Comparison of ENCODE assay signal across 9 cellular contexts in the genomic region with DNA sequence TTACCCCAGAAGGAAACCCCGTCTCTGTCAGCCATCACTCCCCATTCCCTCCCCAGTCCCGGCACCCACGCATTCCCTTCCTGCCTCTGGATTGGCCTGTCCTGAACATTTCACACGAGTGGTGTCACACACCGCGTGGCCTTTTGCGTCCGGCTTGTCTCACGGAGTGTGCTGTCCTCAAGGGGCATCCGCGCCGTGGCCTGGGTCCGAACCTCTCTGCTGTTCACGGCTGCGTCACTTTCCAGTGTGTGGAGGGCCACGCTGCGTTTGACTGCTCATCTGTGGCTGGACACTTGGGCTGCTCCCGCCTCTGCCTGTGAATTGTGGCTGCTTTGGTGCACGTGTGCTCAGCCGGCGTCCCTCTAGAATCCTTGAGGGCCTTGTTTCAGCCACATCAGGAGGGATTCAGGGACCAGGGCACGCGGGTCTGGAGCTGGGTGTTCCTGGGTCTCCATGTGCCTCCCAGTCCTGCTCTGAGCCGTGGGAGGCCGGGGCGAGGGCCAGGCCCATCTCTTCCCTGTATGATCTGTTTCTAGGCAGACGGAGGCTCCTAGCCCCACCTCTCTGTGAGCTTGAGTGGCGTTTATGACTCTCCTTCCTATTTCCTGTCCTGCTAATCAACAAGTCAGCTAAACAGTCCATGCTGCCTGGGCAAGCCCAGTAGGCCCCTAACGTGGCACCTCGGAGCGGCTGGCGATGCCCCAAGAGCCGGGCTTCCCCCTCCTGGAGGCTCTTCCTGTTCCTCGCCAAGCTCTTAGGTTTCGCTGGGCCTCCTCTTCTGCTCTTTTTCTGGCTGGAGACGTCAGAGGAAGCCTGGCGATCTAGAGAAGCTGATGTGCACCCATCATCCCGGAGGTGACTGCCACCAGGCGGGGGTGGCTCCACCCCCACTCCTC. TPM values are rescaled to one million over a fixed set of nuclear protein-coding genes. Genes with fewer than 3 reads are reported as not detected.
A peak's percentile ranks its signal among the peaks of the same experiment; 100 is the strongest.
DNase-seq lines count a peak whose midpoint lies in the region; ATAC-seq and TF ChIP-seq lines count a peak whose summit lies in the region.
"Had no signal": no experiment of that assay in that cellular context is flagged by ENCODE, and none has a peak within 500 bp of the region (broad histone marks: within the 10 kb centered on the region; RNA-seq: fewer than 3 reads in every experiment).

No MANE protein-coding gene starts in this region.

- H3K36me3 Mint-ChIP-seq in chondrocyte (ENCODE audit: low read depth): peaks cover 4% of the 10 kb centered on the region

- H3K4me3 Mint-ChIP-seq in chondrocyte (ENCODE audit: unreplicated experiment): peak overlapping the region; percentile 25

- H3K27me3 Mint-ChIP-seq in chondrocyte (ENCODE audit: low read depth): no peaks in the 10 kb centered on the region

- no peaks in the 10 kb centered on the region for H3K9me3 ChIP-seq in lower lobe of right lung

- H3K4me1 ChIP-seq in lower lobe of right lung: peaks cover 78% of the 10 kb centered on the region

- peaks cover 14% of the 10 kb centered on the region for H3K36me3 ChIP-seq in lower lobe of right lung

- intact Hi-C loops in lower lobe of right lung (cut with DNase I): no loop called here

- peak overlapping the region; percentile 21 for H3K4me3 ChIP-seq in lower lobe of right lung

- peak; percentile 69 to 82 for ATAC-seq in lower lobe of right lung
- ATAC-seq in GM21825 (IDR thresholded peaks at IDR 0.05; ENCODE audit: unreplicated experiment): no peak

- DNase-seq in DMS 273 (lab: John Stamatoyannopoulos, UW; ENCODE audit: unreplicated experiment): peak; percentile 65
- DNase-seq in DMS 273 treated with DMSO at 0.1 percent for 48 hours (lab: John Stamatoyannopoulos, UW): no peak
- DNase-seq in T-helper 2 cell: peak in 4 of 5 experiments; percentile 24 to 83 (median 44)
- peak; percentile 86 for DNase-seq in chondrocyte (ENCODE audit: low spot score)
- peak; percentile 84 for DNase-seq in lower lobe of right lung
- DNase-seq in stimulated activated naive CD4-positive, alpha-beta T cell treated with Interleukin-2 at 50 U/mL for 16 hours (lab: John Stamatoyannopoulos, UW): peak; percentile 38
- no peak for DNase-seq in NCI-H446 treated with DMSO at 0.1 percent for 48 hours (lab: John Stamatoyannopoulos, UW)

- no peak for TF ChIP-seq CTCF in chondrocyte (IDR thresholded peaks at IDR 0.05)
- no peak for TF ChIP-seq CTCF in lower lobe of right lung (IDR thresholded peaks at IDR 0.05)

- H3K27me3 ChIP-seq in lower lobe of right lung (ENCODE audit: low read depth): no peaks in the 10 kb centered on the region

- H3K27ac ChIP-seq in lower lobe of right lung: peak overlapping the region; percentile 83
- H3K27ac ChIP-seq: 22Rv1 had no signal

- peaks cover 59% of the 10 kb centered on the region for H3K4me1 Mint-ChIP-seq in chondrocyte (ENCODE audit: low read depth)

- H3K9me3 Mint-ChIP-seq in chondrocyte (ENCODE audit: low read depth): no peaks in the 10 kb centered on the region

- peak overlapping the region; percentile 91 for H3K27ac Mint-ChIP-seq in chondrocyte (ENCODE audit: unreplicated experiment)

RNA-seq across cellular contexts. Expression of gene STK11, which starts 8.1 kb away (rescaled TPM):
- total RNA-seq in chondrocyte (41.1 to 44.5 TPM (median 42.3 TPM) in 3 replicates), lower lobe of right lung (50.5 TPM)

RNA-seq across cellular contexts. Expression of gene CBARP, which starts 24.2 kb away (rescaled TPM):
- total RNA-seq in chondrocyte (4.8 to 9.0 TPM (median 7.6 TPM) in 3 replicates), lower lobe of right lung (0.41 TPM)

RNA-seq across cellular contexts. Expression of gene ATP5F1D, which starts 27.9 kb away (rescaled TPM):
- total RNA-seq in chondrocyte (110 to 125 TPM (median 122 TPM) in 3 replicates), lower lobe of right lung (116 TPM)

RNA-seq across cellular contexts. Expression of gene MIDN, which starts 34.7 kb away (rescaled TPM):
- total RNA-seq in chondrocyte (64.5 to 75.3 TPM (median 68.3 TPM) in 3 replicates), lower lobe of right lung (76.3 TPM)

RNA-seq across cellular contexts. Expression of gene SBNO2, which starts 39.6 kb away (rescaled TPM):
- total RNA-seq in chondrocyte (25.9 to 46.0 TPM (median 45.6 TPM) in 3 replicates), lower lobe of right lung (91.6 TPM)

Comparison
In these comparisons a context has a peak if more than half of its experiments do, and no peak if none do; other contexts are left out.
1. DNase-seq: peak in DMS 273 (single experiment), T-helper 2 cell (4 of 5), chondrocyte (single experiment), lower lobe of right lung (single experiment) and stimulated activated naive CD4-positive, alpha-beta T cell treated with Interleukin-2 at 50 U/mL for 16 hours (single experiment); none in DMS 273 treated with DMSO at 0.1 percent for 48 hours (single experiment) and NCI-H446 treated with DMSO at 0.1 percent for 48 hours (single experiment).